ENCODE assay signal across 27 cellular contexts in genomic region chrX:821311-822178, GRCh38.
"Had no signal": no experiment of that assay in that cellular context is flagged by ENCODE, and none has a peak within 500 bp of the region (broad histone marks: within the 10 kb centered on the region; RNA-seq: fewer than 3 reads in every experiment).

No MANE protein-coding gene starts in this region.

- H3K9me3 ChIP-seq: transverse colon had no signal

- H3K4me3 ChIP-seq: breast epithelium, coronary artery, dorsolateral prefrontal cortex, heart left ventricle, right atrium auricular region, spleen, transverse colon had no signal

- DNase-seq: activated CD4-positive, alpha-beta T cell treated with anti-CD3 and anti-CD28 coated beads, Interleukin-2, amount 50 U/mL, for 1 hour; activated CD4-positive, CD25-positive, alpha-beta regulatory T cell treated with anti-CD3 and anti-CD28 coated beads, Interleukin-2, amount 50 U/mL, for 72 hours; activated CD8-positive, alpha-beta T cell treated with anti-CD3 and anti-CD28 coated beads for 36 hours; activated naive CD8-positive, alpha-beta T cell treated with anti-CD3 and anti-CD28 coated beads, Interleukin-2, amount 50 U/mL, for 24 hours; activated T-cell treated with anti-CD3 and anti-CD28 coated beads, Interleukin-2, amount 50 U/mL, for 4 hours; amygdala; dorsolateral prefrontal cortex; effector memory CD8-positive, alpha-beta T cell; foreskin keratinocyte; heart left ventricle; hypothalamus; immature natural killer cell; kidney; midbrain; naive thymus-derived CD4-positive, alpha-beta T cell; nucleus accumbens; spleen; stimulated activated naive CD4-positive, alpha-beta T cell; T-helper 2 cell; transverse colon had no signal

- H3K4me3 Mint-ChIP-seq: activated CD8-positive, alpha-beta T cell treated with anti-CD3 and anti-CD28 coated beads for 36 hours; activated naive CD4-positive, alpha-beta T cell treated with anti-CD3 and anti-CD28 coated beads, Interleukin-2, amount 50 U/mL, for 24 hours; activated naive CD8-positive, alpha-beta T cell treated with anti-CD3 and anti-CD28 coated beads, Interleukin-2, amount 50 U/mL, for 24 hours; activated T-cell treated with anti-CD3 and anti-CD28 coated beads, Interleukin-2, amount 50 U/mL, for 4 hours; central memory CD8-positive, alpha-beta T cell; effector memory CD8-positive, alpha-beta T cell; immature natural killer cell; memory B cell; naive thymus-derived CD4-positive, alpha-beta T cell had no signal

- H3K27me3 ChIP-seq: breast epithelium, foreskin keratinocyte, heart left ventricle, right atrium auricular region, spleen, transverse colon had no signal

- H3K4me1 ChIP-seq: breast epithelium, heart left ventricle, right atrium auricular region, spleen, transverse colon had no signal

- H3K27ac Mint-ChIP-seq: activated CD8-positive, alpha-beta T cell treated with anti-CD3 and anti-CD28 coated beads for 36 hours; activated naive CD4-positive, alpha-beta T cell treated with anti-CD3 and anti-CD28 coated beads, Interleukin-2, amount 50 U/mL, for 24 hours; activated naive CD8-positive, alpha-beta T cell treated with anti-CD3 and anti-CD28 coated beads, Interleukin-2, amount 50 U/mL, for 24 hours; activated T-helper 2 cell treated with anti-CD3 and anti-CD28 coated beads, Interferon-gamma antibody, Interleukin-2, Interleukin-4, amounts not matched to agents 10 μg/mL and 5 μg/mL and 100 μg/mL, durations not matched to agents 14 hours and 24 hours and 36 hours; effector memory CD8-positive, alpha-beta T cell; immature natural killer cell; memory B cell; naive thymus-derived CD4-positive, alpha-beta T cell had no signal

- H3K27me3 Mint-ChIP-seq: activated CD8-positive, alpha-beta T cell treated with anti-CD3 and anti-CD28 coated beads for 36 hours; activated naive CD4-positive, alpha-beta T cell treated with anti-CD3 and anti-CD28 coated beads, Interleukin-2, amount 50 U/mL, for 24 hours; central memory CD8-positive, alpha-beta T cell; effector memory CD8-positive, alpha-beta T cell; memory B cell; naive thymus-derived CD4-positive, alpha-beta T cell had no signal

- H3K27ac ChIP-seq: breast epithelium, coronary artery, dorsolateral prefrontal cortex, foreskin keratinocyte, heart left ventricle, right atrium auricular region, spleen, transverse colon had no signal

- H3K36me3 ChIP-seq: breast epithelium, heart left ventricle, right atrium auricular region, spleen, transverse colon had no signal

- H3K9me3 Mint-ChIP-seq: activated naive CD4-positive, alpha-beta T cell treated with anti-CD3 and anti-CD28 coated beads, Interleukin-2, amount 50 U/mL, for 24 hours had no signal

- H3K36me3 Mint-ChIP-seq: activated naive CD4-positive, alpha-beta T cell treated with anti-CD3 and anti-CD28 coated beads, Interleukin-2, amount 50 U/mL, for 24 hours; immature natural killer cell; memory B cell; naive thymus-derived CD4-positive, alpha-beta T cell had no signal

- H3K4me1 Mint-ChIP-seq: activated naive CD4-positive, alpha-beta T cell treated with anti-CD3 and anti-CD28 coated beads, Interleukin-2, amount 50 U/mL, for 24 hours; activated naive CD8-positive, alpha-beta T cell treated with anti-CD3 and anti-CD28 coated beads, Interleukin-2, amount 50 U/mL, for 24 hours; central memory CD8-positive, alpha-beta T cell; immature natural killer cell; memory B cell; naive thymus-derived CD4-positive, alpha-beta T cell had no signal
